In the genomic region with DNA sequence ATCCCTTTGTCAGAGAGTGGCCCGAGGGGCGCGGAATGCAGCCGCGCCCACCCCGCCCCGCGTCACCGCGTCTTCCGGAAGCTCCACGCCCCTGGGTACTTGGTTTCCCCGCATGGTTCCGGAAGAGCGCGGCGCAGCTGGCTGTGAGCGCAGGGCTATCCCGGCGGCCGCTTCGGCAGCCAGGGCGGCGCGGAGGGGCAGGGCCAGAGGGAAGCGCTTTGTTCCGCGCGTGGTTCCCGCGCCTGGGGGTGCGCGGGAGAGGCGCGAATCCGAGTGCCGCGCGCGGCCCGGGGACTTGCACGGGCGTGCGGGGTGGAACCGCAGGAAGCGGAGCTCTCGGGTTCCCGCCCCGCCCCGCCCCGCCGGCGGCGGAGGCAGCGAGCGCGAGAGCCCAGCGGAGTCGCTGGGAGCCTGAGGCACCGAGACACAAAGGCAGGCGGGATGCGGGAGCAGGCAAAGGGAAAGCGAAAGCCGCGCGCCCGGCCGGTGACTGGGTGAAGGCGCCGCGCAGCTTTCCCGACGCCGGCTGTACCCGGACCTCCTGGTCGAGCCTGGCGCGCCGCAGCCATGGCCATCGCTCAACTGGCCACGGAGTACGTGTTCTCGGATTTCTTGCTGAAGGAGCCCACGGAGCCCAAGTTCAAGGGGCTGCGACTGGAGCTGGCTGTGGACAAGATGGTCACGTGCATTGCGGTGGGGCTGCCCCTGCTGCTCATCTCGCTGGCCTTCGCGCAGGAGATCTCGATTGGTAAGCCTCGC, we compare ENCODE assay signal across 1 cellular context.
TF ChIP-seq lines count a peak whose summit lies in the region.

A gene with protein sequence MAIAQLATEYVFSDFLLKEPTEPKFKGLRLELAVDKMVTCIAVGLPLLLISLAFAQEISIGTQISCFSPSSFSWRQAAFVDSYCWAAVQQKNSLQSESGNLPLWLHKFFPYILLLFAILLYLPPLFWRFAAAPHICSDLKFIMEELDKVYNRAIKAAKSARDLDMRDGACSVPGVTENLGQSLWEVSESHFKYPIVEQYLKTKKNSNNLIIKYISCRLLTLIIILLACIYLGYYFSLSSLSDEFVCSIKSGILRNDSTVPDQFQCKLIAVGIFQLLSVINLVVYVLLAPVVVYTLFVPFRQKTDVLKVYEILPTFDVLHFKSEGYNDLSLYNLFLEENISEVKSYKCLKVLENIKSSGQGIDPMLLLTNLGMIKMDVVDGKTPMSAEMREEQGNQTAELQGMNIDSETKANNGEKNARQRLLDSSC (plus strand): TSS at position 96 of the 759 bp plus-strand sequence. CDS start 472 bp downstream, at position 568.

TF ChIP-seq in K562, 482 proteins besides CTCF, POLR2A, EP300 and RAD21 (continued from another document and continues in another):
- TF ChIP-seq, protein P1, sequence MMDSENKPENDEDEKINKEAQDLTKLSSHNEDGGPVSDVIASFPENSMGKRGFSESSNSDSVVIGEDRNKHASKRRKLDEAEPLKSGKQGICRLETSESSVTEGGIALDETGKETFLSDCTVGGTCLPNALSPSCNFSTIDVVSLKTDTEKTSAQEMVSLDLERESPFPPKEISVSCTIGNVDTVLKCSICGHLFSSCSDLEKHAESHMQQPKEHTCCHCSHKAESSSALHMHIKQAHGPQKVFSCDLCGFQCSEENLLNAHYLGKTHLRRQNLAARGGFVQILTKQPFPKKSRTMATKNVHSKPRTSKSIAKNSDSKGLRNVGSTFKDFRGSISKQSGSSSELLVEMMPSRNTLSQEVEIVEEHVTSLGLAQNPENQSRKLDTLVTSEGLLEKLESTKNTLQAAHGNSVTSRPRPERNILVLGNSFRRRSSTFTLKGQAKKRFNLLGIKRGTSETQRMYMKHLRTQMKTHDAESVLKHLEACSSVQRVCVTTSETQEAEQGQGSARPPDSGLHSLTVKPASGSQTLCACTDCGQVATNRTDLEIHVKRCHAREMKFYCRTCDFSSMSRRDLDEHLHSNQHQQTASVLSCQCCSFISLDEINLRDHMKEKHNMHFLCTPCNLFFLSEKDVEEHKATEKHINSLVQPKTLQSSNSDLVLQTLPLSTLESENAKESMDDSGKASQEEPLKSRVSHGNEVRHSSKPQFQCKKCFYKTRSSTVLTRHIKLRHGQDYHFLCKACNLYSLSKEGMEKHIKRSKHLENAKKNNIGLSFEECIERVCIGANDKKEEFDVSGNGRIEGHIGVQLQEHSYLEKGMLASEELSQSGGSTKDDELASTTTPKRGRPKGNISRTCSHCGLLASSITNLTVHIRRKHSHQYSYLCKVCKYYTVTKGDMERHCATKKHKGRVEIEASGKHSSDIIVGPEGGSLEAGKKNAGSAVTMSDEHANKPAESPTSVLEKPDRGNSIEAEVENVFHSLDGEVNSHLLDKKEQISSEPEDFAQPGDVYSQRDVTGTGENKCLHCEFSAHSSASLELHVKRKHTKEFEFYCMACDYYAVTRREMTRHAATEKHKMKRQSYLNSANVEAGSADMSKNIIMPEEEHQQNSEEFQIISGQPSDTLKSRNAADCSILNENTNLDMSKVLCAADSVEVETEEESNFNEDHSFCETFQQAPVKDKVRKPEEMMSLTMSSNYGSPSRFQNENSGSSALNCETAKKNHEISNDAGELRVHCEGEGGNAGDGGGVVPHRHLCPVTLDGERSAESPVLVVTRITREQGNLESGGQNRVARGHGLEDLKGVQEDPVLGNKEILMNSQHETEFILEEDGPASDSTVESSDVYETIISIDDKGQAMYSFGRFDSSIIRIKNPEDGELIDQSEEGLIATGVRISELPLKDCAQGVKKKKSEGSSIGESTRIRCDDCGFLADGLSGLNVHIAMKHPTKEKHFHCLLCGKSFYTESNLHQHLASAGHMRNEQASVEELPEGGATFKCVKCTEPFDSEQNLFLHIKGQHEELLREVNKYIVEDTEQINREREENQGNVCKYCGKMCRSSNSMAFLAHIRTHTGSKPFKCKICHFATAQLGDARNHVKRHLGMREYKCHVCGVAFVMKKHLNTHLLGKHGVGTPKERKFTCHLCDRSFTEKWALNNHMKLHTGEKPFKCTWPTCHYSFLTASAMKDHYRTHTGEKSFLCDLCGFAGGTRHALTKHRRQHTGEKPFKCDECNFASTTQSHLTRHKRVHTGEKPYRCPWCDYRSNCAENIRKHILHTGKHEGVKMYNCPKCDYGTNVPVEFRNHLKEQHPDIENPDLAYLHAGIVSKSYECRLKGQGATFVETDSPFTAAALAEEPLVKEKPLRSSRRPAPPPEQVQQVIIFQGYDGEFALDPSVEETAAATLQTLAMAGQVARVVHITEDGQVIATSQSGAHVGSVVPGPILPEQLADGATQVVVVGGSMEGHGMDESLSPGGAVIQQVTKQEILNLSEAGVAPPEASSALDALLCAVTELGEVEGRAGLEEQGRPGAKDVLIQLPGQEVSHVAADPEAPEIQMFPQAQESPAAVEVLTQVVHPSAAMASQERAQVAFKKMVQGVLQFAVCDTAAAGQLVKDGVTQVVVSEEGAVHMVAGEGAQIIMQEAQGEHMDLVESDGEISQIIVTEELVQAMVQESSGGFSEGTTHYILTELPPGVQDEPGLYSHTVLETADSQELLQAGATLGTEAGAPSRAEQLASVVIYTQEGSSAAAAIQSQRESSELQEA (IDR thresholded peaks at IDR 0.05; ENCODE audit: low read depth): no peak
- TF ChIP-seq ZZZ3 (IDR thresholded peaks at IDR 0.05): no peak
- TF ChIP-seq ZFX (CRISPR knock-in tag; IDR thresholded peaks at IDR 0.05): peak; percentile 54
- peak; percentile 36 for TF ChIP-seq HMGN3 (IDR thresholded peaks at IDR 0.05; ENCODE audit: borderline replicate concordance, extremely low read depth, insufficient read length, low read depth, low read length)
- TF ChIP-seq POLR2AphosphoS2 (IDR thresholded peaks at IDR 0.05; ENCODE audit: low read length): no peak
- TF ChIP-seq BRD9 (IDR thresholded peaks at IDR 0.05; ENCODE audit: low read depth, partially characterized antibody): no peak
- TF ChIP-seq ZNF436 (CRISPR knock-in tag; IDR thresholded peaks at IDR 0.05): no peak
- no peak for TF ChIP-seq RUNX1 (IDR thresholded peaks at IDR 0.05; ENCODE audit: low read depth)
- TF ChIP-seq ZNF282 (CRISPR knock-in tag; IDR thresholded peaks at IDR 0.05): no peak
- TF ChIP-seq, protein P2, sequence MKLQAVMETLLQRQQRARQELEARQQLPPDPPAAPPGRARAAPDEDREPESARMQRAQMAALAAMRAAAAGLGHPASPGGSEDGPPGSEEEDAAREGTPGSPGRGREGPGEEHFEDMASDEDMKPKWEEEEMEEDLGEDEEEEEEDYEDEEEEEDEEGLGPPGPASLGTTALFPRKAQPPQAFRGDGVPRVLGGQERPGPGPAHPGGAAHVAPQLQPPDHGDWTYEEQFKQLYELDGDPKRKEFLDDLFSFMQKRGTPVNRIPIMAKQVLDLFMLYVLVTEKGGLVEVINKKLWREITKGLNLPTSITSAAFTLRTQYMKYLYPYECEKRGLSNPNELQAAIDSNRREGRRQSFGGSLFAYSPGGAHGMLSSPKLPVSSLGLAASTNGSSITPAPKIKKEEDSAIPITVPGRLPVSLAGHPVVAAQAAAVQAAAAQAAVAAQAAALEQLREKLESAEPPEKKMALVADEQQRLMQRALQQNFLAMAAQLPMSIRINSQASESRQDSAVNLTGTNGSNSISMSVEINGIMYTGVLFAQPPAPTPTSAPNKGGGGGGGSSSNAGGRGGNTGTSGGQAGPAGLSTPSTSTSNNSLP (IDR thresholded peaks at IDR 0.05; ENCODE audit: borderline replicate concordance, low read depth, low read length): no peak
- no peak for TF ChIP-seq ZKSCAN8 (CRISPR knock-in tag; IDR thresholded peaks at IDR 0.05)
- TF ChIP-seq, protein P3, sequence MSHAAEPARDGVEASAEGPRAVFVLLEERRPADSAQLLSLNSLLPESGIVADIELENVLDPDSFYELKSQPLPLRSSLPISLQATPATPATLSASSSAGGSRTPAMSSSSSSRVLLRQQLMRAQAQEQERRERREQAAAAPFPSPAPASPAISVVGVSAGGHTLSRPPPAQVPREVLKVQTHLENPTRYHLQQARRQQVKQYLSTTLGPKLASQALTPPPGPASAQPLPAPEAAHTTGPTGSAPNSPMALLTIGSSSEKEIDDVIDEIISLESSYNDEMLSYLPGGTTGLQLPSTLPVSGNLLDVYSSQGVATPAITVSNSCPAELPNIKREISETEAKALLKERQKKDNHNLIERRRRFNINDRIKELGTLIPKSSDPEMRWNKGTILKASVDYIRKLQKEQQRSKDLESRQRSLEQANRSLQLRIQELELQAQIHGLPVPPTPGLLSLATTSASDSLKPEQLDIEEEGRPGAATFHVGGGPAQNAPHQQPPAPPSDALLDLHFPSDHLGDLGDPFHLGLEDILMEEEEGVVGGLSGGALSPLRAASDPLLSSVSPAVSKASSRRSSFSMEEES (CRISPR knock-in tag; IDR thresholded peaks at IDR 0.05): peak; percentile 85
- no peak for TF ChIP-seq MYBL2 (IDR thresholded peaks at IDR 0.05; ENCODE audit: low read depth)
- no peak for TF ChIP-seq MYBL2 (CRISPR knock-in tag; IDR thresholded peaks at IDR 0.05; ENCODE audit: borderline replicate concordance)
- no peak for TF ChIP-seq HDAC6 (IDR thresholded peaks at IDR 0.05; ENCODE audit: low read depth, low read length)
- peak; percentile 22; the same call in 1 of the 2 replicates for TF ChIP-seq NBN (IDR thresholded peaks at IDR 0.05; ENCODE audit: low read depth)
- TF ChIP-seq, protein P4, sequence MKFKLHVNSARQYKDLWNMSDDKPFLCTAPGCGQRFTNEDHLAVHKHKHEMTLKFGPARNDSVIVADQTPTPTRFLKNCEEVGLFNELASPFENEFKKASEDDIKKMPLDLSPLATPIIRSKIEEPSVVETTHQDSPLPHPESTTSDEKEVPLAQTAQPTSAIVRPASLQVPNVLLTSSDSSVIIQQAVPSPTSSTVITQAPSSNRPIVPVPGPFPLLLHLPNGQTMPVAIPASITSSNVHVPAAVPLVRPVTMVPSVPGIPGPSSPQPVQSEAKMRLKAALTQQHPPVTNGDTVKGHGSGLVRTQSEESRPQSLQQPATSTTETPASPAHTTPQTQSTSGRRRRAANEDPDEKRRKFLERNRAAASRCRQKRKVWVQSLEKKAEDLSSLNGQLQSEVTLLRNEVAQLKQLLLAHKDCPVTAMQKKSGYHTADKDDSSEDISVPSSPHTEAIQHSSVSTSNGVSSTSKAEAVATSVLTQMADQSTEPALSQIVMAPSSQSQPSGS (CRISPR knock-in tag; IDR thresholded peaks at IDR 0.05): no peak
- TF ChIP-seq, protein P5, sequence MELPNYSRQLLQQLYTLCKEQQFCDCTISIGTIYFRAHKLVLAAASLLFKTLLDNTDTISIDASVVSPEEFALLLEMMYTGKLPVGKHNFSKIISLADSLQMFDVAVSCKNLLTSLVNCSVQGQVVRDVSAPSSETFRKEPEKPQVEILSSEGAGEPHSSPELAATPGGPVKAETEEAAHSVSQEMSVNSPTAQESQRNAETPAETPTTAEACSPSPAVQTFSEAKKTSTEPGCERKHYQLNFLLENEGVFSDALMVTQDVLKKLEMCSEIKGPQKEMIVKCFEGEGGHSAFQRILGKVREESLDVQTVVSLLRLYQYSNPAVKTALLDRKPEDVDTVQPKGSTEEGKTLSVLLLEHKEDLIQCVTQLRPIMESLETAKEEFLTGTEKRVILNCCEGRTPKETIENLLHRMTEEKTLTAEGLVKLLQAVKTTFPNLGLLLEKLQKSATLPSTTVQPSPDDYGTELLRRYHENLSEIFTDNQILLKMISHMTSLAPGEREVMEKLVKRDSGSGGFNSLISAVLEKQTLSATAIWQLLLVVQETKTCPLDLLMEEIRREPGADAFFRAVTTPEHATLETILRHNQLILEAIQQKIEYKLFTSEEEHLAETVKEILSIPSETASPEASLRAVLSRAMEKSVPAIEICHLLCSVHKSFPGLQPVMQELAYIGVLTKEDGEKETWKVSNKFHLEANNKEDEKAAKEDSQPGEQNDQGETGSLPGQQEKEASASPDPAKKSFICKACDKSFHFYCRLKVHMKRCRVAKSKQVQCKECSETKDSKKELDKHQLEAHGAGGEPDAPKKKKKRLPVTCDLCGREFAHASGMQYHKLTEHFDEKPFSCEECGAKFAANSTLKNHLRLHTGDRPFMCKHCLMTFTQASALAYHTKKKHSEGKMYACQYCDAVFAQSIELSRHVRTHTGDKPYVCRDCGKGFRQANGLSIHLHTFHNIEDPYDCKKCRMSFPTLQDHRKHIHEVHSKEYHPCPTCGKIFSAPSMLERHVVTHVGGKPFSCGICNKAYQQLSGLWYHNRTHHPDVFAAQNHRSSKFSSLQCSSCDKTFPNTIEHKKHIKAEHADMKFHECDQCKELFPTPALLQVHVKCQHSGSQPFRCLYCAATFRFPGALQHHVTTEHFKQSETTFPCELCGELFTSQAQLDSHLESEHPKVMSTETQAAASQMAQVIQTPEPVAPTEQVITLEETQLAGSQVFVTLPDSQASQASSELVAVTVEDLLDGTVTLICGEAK (IDR thresholded peaks at IDR 0.05): peak; percentile 85
- TF ChIP-seq, protein P5 (CRISPR knock-in tag; IDR thresholded peaks at IDR 0.05): no peak
- no peak for TF ChIP-seq SRSF7 (optimal IDR thresholded peaks at IDR 0.05; ENCODE audit: low read depth, low read length)
- TF ChIP-seq SNIP1 (IDR thresholded peaks at IDR 0.05; ENCODE audit: low read depth): no peak
- TF ChIP-seq ETS2 (tag; IDR thresholded peaks at IDR 0.05; ENCODE audit: borderline replicate concordance, poor library complexity, severe bottlenecking): no peak
- no peak for TF ChIP-seq MEF2A (IDR thresholded peaks at IDR 0.05; ENCODE audit: control insufficient read depth, low read depth, low read length)
